Comparison of ENCODE assay signal across 22 cellular contexts in the genomic region with DNA sequence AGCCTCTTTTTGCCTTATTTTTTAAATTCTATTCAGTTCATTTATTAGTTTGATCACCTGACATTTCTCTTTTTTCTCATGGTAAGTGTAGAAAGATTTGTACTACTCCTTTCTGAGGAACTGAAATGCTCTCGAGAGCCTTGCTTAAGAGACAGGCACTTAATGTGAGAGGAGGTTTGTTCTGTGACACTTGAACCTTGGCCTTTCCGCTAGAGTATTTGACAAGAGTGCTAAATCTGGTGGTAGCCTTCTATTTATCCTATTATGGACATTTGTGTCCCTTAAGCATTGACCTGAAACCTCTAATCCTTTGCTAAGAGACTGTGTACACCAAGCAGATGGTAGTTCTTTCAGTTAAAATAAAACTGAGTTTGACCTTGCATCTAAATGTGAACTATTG.
"Had no signal": no experiment of that assay in that cellular context is flagged by ENCODE, and none has a peak within 500 bp of the region (broad histone marks: within the 10 kb centered on the region; RNA-seq: fewer than 3 reads in every experiment).

No MANE protein-coding gene starts in this region.

- H3K4me3 ChIP-seq: body of pancreas, left ventricle myocardium inferior, spleen, thoracic aorta, upper lobe of left lung had no signal

- H3K36me3 ChIP-seq: left ventricle myocardium inferior, spleen, thoracic aorta, upper lobe of left lung had no signal

- ATAC-seq: activated CD4-positive, CD25-positive, alpha-beta regulatory T cell treated with anti-CD3 and anti-CD28 coated beads, Interleukin-2, amount 50 U/mL, for 24 hours; activated T-cell treated with anti-CD3 and anti-CD28 coated beads, Interleukin-2, amount 50 U/mL, for 72 hours; body of pancreas; natural killer cell treated with Interleukin-12 subunit alpha and Interleukin-12 subunit beta and Interleukin-15 and Interleukin-18, amount 100 ng/mL, for 72 hours had no signal

- H3K27ac ChIP-seq: body of pancreas, left ventricle myocardium inferior, spleen, thoracic aorta, upper lobe of left lung had no signal

- H3K4me1 ChIP-seq: body of pancreas, left ventricle myocardium inferior, spleen, upper lobe of left lung had no signal

- H3K9me3 ChIP-seq: body of pancreas, thoracic aorta had no signal

- H3K27me3 ChIP-seq: body of pancreas, spleen, upper lobe of left lung had no signal

- DNase-seq: activated CD4-positive, alpha-beta memory T cell treated with anti-CD3 and anti-CD28 coated beads, Interleukin-2, amount 10 ng/mL, durations not matched to agents 7 days and 5 days; activated CD4-positive, alpha-beta T cell treated with anti-CD3 and anti-CD28 coated beads, Interleukin-2, amount 10 ng/mL, durations not matched to agents 24 days and 14 days; activated effector memory CD4-positive, alpha-beta T cell treated with Interleukin-2 at 50 U/mL for 16 hours; activated naive CD4-positive, alpha-beta T cell treated with anti-CD3 and anti-CD28 coated beads, Interleukin-2, amount 50 U/mL, for 16 hours; activated T-cell treated with anti-CD3 and anti-CD28 coated beads, Interleukin-2, amount 50 U/mL, for 72 hours; anterior cingulate cortex; body of pancreas; caudate nucleus; effector CD4-positive, alpha-beta T cell; erythroblast; foreskin fibroblast; immature natural killer cell; left ventricle myocardium inferior; mammary epithelial cell; midbrain; spleen; stimulated activated CD4-positive, alpha-beta T cell treated with anti-CD3 and anti-CD28 coated beads, Interleukin-4, amount 100 ng/mL, for 1 hour; stimulated activated naive CD4-positive, alpha-beta T cell treated with Interleukin-2 at 50 U/mL for 16 hours; upper lobe of left lung had no signal
